1 cellular context compared by ENCODE assay signal in the genomic region with DNA sequence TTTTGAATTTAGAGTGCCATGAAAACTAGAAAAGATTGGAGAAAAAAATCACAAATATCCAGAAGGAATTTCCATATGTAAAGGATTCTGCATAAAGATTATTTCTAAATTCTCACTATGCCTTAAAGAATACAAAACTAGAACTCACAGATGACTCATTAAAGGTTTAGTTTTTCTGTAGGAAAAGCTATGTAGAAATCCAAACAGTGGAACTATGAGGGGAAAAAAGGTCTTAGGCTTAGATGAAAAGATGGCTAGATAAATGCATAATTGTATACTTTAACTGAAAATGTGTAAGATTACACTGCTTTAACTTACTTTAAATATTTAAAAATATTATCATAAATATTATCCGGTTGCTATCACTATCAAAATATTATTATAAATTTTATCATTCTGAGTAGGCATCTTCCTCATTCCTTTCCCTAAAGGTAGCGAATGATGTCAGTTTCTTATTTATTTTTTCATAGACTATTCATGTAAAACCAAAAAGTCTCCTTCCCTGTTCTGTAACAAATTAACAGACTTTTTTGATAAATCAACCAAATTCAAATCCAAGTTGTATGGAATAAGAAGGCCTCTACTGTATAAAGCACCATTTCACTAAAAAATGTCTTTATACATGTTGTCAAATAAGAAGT.
TF ChIP-seq lines count a peak whose summit lies in the region.

No MANE protein-coding gene starts in this region.

TF ChIP-seq in GM23338, 12 proteins besides CTCF, POLR2A, EP300 and RAD21 (continued from another document):
- TF ChIP-seq, protein P1, sequence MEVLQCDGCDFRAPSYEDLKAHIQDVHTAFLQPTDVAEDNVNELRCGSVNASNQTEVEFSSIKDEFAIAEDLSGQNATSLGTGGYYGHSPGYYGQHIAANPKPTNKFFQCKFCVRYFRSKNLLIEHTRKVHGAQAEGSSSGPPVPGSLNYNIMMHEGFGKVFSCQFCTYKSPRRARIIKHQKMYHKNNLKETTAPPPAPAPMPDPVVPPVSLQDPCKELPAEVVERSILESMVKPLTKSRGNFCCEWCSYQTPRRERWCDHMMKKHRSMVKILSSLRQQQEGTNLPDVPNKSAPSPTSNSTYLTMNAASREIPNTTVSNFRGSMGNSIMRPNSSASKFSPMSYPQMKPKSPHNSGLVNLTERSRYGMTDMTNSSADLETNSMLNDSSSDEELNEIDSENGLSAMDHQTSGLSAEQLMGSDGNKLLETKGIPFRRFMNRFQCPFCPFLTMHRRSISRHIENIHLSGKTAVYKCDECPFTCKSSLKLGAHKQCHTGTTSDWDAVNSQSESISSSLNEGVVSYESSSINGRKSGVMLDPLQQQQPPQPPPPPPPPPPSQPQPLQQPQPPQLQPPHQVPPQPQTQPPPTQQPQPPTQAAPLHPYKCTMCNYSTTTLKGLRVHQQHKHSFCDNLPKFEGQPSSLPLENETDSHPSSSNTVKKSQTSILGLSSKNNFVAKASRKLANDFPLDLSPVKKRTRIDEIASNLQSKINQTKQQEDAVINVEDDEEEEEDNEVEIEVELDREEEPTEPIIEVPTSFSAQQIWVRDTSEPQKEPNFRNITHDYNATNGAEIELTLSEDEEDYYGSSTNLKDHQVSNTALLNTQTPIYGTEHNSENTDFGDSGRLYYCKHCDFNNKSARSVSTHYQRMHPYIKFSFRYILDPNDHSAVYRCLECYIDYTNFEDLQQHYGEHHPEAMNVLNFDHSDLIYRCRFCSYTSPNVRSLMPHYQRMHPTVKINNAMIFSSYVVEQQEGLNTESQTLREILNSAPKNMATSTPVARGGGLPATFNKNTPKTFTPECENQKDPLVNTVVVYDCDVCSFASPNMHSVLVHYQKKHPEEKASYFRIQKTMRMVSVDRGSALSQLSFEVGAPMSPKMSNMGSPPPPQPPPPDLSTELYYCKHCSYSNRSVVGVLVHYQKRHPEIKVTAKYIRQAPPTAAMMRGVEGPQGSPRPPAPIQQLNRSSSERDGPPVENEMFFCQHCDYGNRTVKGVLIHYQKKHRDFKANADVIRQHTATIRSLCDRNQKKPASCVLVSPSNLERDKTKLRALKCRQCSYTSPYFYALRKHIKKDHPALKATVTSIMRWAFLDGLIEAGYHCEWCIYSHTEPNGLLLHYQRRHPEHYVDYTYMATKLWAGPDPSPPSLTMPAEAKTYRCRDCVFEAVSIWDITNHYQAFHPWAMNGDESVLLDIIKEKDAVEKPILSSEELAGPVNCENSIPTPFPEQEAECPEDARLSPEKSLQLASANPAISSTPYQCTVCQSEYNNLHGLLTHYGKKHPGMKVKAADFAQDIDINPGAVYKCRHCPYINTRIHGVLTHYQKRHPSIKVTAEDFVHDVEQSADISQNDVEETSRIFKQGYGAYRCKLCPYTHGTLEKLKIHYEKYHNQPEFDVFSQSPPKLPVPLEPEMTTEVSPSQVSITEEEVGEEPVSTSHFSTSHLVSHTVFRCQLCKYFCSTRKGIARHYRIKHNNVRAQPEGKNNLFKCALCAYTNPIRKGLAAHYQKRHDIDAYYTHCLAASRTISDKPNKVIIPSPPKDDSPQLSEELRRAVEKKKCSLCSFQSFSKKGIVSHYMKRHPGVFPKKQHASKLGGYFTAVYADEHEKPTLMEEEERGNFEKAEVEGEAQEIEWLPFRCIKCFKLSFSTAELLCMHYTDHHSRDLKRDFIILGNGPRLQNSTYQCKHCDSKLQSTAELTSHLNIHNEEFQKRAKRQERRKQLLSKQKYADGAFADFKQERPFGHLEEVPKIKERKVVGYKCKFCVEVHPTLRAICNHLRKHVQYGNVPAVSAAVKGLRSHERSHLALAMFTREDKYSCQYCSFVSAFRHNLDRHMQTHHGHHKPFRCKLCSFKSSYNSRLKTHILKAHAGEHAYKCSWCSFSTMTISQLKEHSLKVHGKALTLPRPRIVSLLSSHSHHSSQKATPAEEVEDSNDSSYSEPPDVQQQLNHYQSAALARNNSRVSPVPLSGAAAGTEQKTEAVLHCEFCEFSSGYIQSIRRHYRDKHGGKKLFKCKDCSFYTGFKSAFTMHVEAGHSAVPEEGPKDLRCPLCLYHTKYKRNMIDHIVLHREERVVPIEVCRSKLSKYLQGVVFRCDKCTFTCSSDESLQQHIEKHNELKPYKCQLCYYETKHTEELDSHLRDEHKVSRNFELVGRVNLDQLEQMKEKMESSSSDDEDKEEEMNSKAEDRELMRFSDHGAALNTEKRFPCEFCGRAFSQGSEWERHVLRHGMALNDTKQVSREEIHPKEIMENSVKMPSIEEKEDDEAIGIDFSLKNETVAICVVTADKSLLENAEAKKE (CRISPR knock-in tag; IDR thresholded peaks at IDR 0.05) = no peak
- no peak for TF ChIP-seq EZH2 (IDR thresholded peaks at IDR 0.05; ENCODE audit: low read depth, unreplicated experiment)
- no peak for TF ChIP-seq ZNF331 (CRISPR knock-in tag; IDR thresholded peaks at IDR 0.05; ENCODE audit: low read depth)
- TF ChIP-seq STAT1 (IDR thresholded peaks at IDR 0.05; ENCODE audit: unreplicated experiment) = no peak
- TF ChIP-seq JUNB (IDR thresholded peaks at IDR 0.05; ENCODE audit: unreplicated experiment) = no peak
